In genomic region chr6:40192516-40192915, GRCh38 we compare ENCODE assay signal across 5 cellular contexts.
"Had no signal": no experiment of that assay in that cellular context is flagged by ENCODE, and none has a peak within 500 bp of the region (broad histone marks: within the 10 kb centered on the region; RNA-seq: fewer than 3 reads in every experiment).

No MANE protein-coding gene starts in this region.

- H3K9me3 Mint-ChIP-seq: GM23338, H9 had no signal

- H3K4me3 Mint-ChIP-seq: GM23338, H9 had no signal

- ATAC-seq: GM23338, K562 had no signal

- H3K4me2 ChIP-seq: GM23338 had no signal

- H3K27ac Mint-ChIP-seq: GM23338 had no signal

- DNase-seq: H9, HCEC 1CT, IMR-90 had no signal

- H3K4me3 ChIP-seq: GM23338, K562 had no signal
